Comparison of ENCODE assay signal across 2 cellular contexts in the genomic region with DNA sequence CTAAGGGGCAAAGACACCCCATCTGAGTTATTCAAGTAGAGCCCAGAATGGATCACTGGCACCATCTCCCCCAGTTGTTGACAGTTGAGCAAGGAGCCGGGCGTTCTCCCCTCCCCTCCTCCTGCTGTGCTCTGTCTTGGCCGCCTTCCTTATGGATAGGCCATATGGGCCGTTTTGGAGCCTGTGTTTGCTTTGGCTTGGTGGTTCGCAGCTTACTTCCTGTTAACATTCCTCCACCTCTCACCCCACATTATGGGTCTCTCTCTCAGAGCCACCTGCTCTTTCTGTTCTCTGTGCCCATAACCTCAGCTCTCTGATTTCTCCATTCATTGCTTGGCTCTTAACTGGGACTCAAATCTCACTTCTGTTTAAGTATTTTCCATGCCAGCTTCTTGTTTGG.
TF ChIP-seq lines count a peak whose summit lies in the region.

No MANE protein-coding gene starts in this region.

TF ChIP-seq in WTC11, 78 proteins besides CTCF, POLR2A, EP300 and RAD21:
- TF ChIP-seq, protein P1, sequence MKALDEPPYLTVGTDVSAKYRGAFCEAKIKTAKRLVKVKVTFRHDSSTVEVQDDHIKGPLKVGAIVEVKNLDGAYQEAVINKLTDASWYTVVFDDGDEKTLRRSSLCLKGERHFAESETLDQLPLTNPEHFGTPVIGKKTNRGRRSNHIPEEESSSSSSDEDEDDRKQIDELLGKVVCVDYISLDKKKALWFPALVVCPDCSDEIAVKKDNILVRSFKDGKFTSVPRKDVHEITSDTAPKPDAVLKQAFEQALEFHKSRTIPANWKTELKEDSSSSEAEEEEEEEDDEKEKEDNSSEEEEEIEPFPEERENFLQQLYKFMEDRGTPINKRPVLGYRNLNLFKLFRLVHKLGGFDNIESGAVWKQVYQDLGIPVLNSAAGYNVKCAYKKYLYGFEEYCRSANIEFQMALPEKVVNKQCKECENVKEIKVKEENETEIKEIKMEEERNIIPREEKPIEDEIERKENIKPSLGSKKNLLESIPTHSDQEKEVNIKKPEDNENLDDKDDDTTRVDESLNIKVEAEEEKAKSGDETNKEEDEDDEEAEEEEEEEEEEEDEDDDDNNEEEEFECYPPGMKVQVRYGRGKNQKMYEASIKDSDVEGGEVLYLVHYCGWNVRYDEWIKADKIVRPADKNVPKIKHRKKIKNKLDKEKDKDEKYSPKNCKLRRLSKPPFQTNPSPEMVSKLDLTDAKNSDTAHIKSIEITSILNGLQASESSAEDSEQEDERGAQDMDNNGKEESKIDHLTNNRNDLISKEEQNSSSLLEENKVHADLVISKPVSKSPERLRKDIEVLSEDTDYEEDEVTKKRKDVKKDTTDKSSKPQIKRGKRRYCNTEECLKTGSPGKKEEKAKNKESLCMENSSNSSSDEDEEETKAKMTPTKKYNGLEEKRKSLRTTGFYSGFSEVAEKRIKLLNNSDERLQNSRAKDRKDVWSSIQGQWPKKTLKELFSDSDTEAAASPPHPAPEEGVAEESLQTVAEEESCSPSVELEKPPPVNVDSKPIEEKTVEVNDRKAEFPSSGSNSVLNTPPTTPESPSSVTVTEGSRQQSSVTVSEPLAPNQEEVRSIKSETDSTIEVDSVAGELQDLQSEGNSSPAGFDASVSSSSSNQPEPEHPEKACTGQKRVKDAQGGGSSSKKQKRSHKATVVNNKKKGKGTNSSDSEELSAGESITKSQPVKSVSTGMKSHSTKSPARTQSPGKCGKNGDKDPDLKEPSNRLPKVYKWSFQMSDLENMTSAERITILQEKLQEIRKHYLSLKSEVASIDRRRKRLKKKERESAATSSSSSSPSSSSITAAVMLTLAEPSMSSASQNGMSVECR (CRISPR knock-in tag; IDR thresholded peaks at IDR 0.05; ENCODE audit: borderline replicate concordance), result no peak
- TF ChIP-seq, protein P2, sequence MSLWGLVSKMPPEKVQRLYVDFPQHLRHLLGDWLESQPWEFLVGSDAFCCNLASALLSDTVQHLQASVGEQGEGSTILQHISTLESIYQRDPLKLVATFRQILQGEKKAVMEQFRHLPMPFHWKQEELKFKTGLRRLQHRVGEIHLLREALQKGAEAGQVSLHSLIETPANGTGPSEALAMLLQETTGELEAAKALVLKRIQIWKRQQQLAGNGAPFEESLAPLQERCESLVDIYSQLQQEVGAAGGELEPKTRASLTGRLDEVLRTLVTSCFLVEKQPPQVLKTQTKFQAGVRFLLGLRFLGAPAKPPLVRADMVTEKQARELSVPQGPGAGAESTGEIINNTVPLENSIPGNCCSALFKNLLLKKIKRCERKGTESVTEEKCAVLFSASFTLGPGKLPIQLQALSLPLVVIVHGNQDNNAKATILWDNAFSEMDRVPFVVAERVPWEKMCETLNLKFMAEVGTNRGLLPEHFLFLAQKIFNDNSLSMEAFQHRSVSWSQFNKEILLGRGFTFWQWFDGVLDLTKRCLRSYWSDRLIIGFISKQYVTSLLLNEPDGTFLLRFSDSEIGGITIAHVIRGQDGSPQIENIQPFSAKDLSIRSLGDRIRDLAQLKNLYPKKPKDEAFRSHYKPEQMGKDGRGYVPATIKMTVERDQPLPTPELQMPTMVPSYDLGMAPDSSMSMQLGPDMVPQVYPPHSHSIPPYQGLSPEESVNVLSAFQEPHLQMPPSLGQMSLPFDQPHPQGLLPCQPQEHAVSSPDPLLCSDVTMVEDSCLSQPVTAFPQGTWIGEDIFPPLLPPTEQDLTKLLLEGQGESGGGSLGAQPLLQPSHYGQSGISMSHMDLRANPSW (CRISPR knock-in tag; conservative IDR thresholded peaks at IDR 0.05; ENCODE audit: low read depth), result no peak
- TF ChIP-seq MXD4 (CRISPR knock-in tag; IDR thresholded peaks at IDR 0.05; ENCODE audit: borderline replicate concordance) (no peak), PRRX2 (CRISPR knock-in tag; IDR thresholded peaks at IDR 0.05) (no peak), ZBTB21 (CRISPR knock-in tag; IDR thresholded peaks at IDR 0.05; ENCODE audit: borderline replicate concordance) (no peak)
TF ChIP-seq in WTC11: peak in this region for 0.

TF ChIP-seq in HepG2, 621 proteins besides CTCF, POLR2A, EP300 and RAD21 (continued from another document):
- TF ChIP-seq, protein P3, sequence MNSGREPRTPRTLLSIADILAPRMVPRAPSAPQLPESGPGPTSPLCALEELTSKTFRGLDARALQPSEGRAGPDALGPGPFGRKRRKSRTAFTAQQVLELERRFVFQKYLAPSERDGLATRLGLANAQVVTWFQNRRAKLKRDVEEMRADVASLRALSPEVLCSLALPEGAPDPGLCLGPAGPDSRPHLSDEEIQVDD (CRISPR knock-in tag; IDR thresholded peaks at IDR 0.05; ENCODE audit: borderline replicate concordance), result no peak
- no peak for TF ChIP-seq NCOA1 (CRISPR knock-in tag; IDR thresholded peaks at IDR 0.05)
